10 cellular contexts compared by ENCODE assay signal in the genomic region with DNA sequence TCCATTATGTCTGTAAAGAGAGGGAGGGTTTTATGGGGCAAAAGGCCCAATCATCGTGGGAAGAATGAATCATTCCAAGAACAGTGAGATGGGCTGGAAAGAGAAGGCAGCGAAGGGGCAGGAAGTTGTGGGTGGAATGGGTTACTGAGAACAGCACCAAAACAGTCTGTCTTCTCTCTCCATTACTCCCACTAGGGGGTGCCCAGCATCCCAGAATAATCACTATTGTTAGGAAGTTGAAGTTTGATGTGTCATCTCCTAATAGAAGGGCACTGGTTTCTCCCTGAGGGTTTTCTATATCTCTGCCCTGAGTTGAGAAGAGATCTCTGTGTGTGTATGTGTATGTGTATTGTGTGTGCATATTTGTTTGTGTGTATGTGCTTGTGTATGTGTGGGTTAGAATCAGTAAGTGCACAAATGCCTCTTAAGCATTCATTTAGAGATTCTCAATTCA.
DNase-seq lines count a peak whose midpoint lies in the region; ATAC-seq, FAIRE-seq and TF ChIP-seq lines count a peak whose summit lies in the region.
"Had no signal": no experiment of that assay in that cellular context is flagged by ENCODE, and none has a peak within 500 bp of the region (broad histone marks: within the 10 kb centered on the region; RNA-seq: fewer than 3 reads in every experiment).

No MANE protein-coding gene starts in this region.

- H3K4me1 ChIP-seq in right lobe of liver, result peaks cover 0 to 50% (median 23%) of the 10 kb centered on the region in 4 donors

- H3K4me3 ChIP-seq in bronchial epithelial cell (ENCODE audit: low read depth, low read length) (no peak overlapping the region), right lobe of liver (no peak overlapping the region)
- H3K4me3 ChIP-seq: skin epidermis had no signal

- H3K27me3 ChIP-seq in bronchial epithelial cell (ENCODE audit: control insufficient read depth, insufficient read depth, low read length), result no peaks in the 10 kb centered on the region
- H3K27me3 ChIP-seq in right lobe of liver, result no peaks in the 10 kb centered on the region

- peak overlapping the region; percentile 12 to 81 (median 69) for H3K27ac ChIP-seq in right lobe of liver

- H3K36me3 ChIP-seq in bronchial epithelial cell (ENCODE audit: control insufficient read depth, insufficient read depth, low read length) (no peaks in the 10 kb centered on the region), right lobe of liver (no peaks in the 10 kb centered on the region)

- 23% methylated on average over 2 of the region's 2 CpGs for WGBS in right lobe of liver (ENCODE audit: insufficient coverage, low coverage, low lambda C conversion rate, missing lambda C conversion rate)

- TF ChIP-seq CTCF in bronchial epithelial cell (IDR thresholded peaks at IDR 0.05; ENCODE audit: insufficient read depth, low read length, severe bottlenecking) (peak; percentile 81), right lobe of liver (IDR thresholded peaks at IDR 0.05) (peak; percentile 56 to 73 (median 68))

- TF ChIP-seq POLR2A in right lobe of liver (IDR thresholded peaks at IDR 0.05), result no peak

- intact Hi-C loops in right lobe of liver (cut with DNase I), result no loop called here

- DNase-seq in NCI-H1092 treated with DMSO at 0.1 percent for 48 hours (lab: John Stamatoyannopoulos, UW), result peak; percentile 1
- no peak for DNase-seq in NCI-H1092 (lab: John Stamatoyannopoulos, UW)
- peak; percentile 87 for DNase-seq in HS-5 (ENCODE audit: low read depth)
- peak; percentile 78 for DNase-seq in SKM-1 treated with dmso at 0.1 percent for 144 hours (lab: John Stamatoyannopoulos, UW; ENCODE audit: unreplicated experiment)
- DNase-seq in bronchial epithelial cell (ENCODE audit: low read depth), result peak; percentile 93
- peak in 2 of 3 donors; percentile 29 to 59 for DNase-seq in right lobe of liver
- peak; percentile 2 to 31 for DNase-seq in stimulated activated CD8-positive, alpha-beta memory T cell treated with anti-CD3 and anti-CD28 coated beads, Interleukin-15, amount 100 ng/mL, for 4 hours (ENCODE audit: low read depth in 2 of 2)

- no peaks in the 10 kb centered on the region for H3K9me3 ChIP-seq in right lobe of liver

- FAIRE-seq in bronchial epithelial cell (lab: Jason Lieb, UNC), result no peak
- FAIRE-seq: A204.1 had no signal

- peak; percentile 93 for ATAC-seq in GM21447 (IDR thresholded peaks at IDR 0.05; ENCODE audit: unreplicated experiment)
- ATAC-seq in right lobe of liver, result peak; percentile 66 to 72 (median 70)
